Comparison of ENCODE assay signal across 17 cellular contexts in the genomic region with DNA sequence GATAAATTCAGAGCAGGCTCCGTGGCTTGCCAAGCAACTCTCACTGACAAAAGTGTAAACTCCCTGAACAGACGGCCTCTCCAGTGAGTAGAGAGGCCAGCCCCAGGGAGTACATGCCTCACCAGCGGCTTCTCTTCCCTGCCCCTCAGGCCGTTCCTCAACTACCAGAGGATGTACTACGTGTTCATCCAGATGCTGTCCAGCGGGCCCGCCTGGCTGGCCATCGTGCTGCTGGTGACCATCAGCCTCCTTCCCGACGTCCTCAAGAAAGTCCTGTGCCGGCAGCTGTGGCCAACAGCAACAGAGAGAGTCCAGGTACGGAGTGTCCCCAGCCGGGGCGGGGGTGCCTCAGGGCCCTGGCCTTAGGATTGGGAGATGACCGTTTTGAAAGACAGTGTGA.
"Had no signal": no experiment of that assay in that cellular context is flagged by ENCODE, and none has a peak within 500 bp of the region (broad histone marks: within the 10 kb centered on the region; RNA-seq: fewer than 3 reads in every experiment).

No MANE protein-coding gene starts in this region.

- H3K27ac Mint-ChIP-seq: dendritic cell treated with granulocyte-macrophage colony-stimulating factor and Interleukin-4, amounts not matched to agents 40 ng/mL and 50 ng/mL, for 4 days; stimulated activated naive CD8-positive, alpha-beta T cell treated with anti-CD3 and anti-CD28 coated beads, Interleukin-15, amount 100 ng/mL, for 72 hours had no signal

- H3K27me3 Mint-ChIP-seq: activated CD8-positive, alpha-beta memory T cell treated with anti-CD3 and anti-CD28 coated beads, Interleukin-2, amount 10 ng/mL, durations not matched to agents 7 days and 5 days; effector memory CD8-positive, alpha-beta T cell; naive B cell; stimulated activated naive CD8-positive, alpha-beta T cell treated with anti-CD3 and anti-CD28 coated beads, Interleukin-15, amount 100 ng/mL, for 72 hours had no signal

- ATAC-seq: activated CD8-positive, alpha-beta memory T cell treated with anti-CD3 and anti-CD28 coated beads, Interleukin-2, amount 10 ng/mL, durations not matched to agents 7 days and 5 days; activated T-cell treated with anti-CD3 and anti-CD28 coated beads, Interleukin-2, amount 50 U/mL, for 4 hours; effector memory CD8-positive, alpha-beta T cell; stimulated activated naive CD8-positive, alpha-beta T cell treated with anti-CD3 and anti-CD28 coated beads, Interleukin-15, amount 100 ng/mL, for 72 hours had no signal

- FAIRE-seq: small intestine had no signal

- H3K27ac ChIP-seq: brain microvascular endothelial cell, epithelial cell of prostate, testis, upper lobe of left lung had no signal

- H3K4me3 Mint-ChIP-seq: activated CD8-positive, alpha-beta memory T cell treated with anti-CD3 and anti-CD28 coated beads, Interleukin-2, amount 10 ng/mL, durations not matched to agents 7 days and 5 days; activated T-cell treated with anti-CD3 and anti-CD28 coated beads, Interleukin-2, amount 50 U/mL, for 4 hours; dendritic cell treated with granulocyte-macrophage colony-stimulating factor and Interleukin-4, amounts not matched to agents 40 ng/mL and 50 ng/mL, for 4 days; effector memory CD8-positive, alpha-beta T cell; stimulated activated naive CD8-positive, alpha-beta T cell treated with anti-CD3 and anti-CD28 coated beads, Interleukin-15, amount 100 ng/mL, for 72 hours had no signal

- H3K27me3 ChIP-seq: brain microvascular endothelial cell, testis, upper lobe of left lung had no signal

- H3K36me3 ChIP-seq: brain microvascular endothelial cell had no signal

- DNase-seq: activated CD8-positive, alpha-beta memory T cell treated with anti-CD3 and anti-CD28 coated beads, Interleukin-2, amount 10 ng/mL, durations not matched to agents 7 days and 5 days; activated gamma-delta T cell treated with Interleukin-2 at 50 U/mL for 16 hours; activated T-cell treated with anti-CD3 and anti-CD28 coated beads, Interleukin-2, amount 50 U/mL, for 4 hours; anterior cingulate cortex; brain microvascular endothelial cell; cerebellar nuclear complex; effector memory CD8-positive, alpha-beta T cell; foreskin melanocyte; immature natural killer cell; naive B cell; SIG-M5; small intestine; stimulated activated naive CD8-positive, alpha-beta T cell treated with anti-CD3 and anti-CD28 coated beads, Interleukin-15, amount 100 ng/mL, for 72 hours; testis had no signal

- H3K9me3 Mint-ChIP-seq: dendritic cell treated with granulocyte-macrophage colony-stimulating factor and Interleukin-4, amounts not matched to agents 40 ng/mL and 50 ng/mL, for 4 days; stimulated activated naive CD8-positive, alpha-beta T cell treated with anti-CD3 and anti-CD28 coated beads, Interleukin-15, amount 100 ng/mL, for 72 hours had no signal

- H3K9me3 ChIP-seq: testis, upper lobe of left lung had no signal

- H3K4me3 ChIP-seq: testis, upper lobe of left lung had no signal
